In genomic region chr12:121804417-121805111, GRCh38 we compare ENCODE assay signal across 8 cellular contexts. TPM values are rescaled to one million over a fixed set of nuclear protein-coding genes. Genes with fewer than 3 reads are reported as not detected.
A peak's percentile ranks its signal among the peaks of the same experiment; 100 is the strongest.
DNase-seq lines count a peak whose midpoint lies in the region; ATAC-seq and TF ChIP-seq lines count a peak whose summit lies in the region.

No MANE protein-coding gene starts in this region.

- H3K27me3 ChIP-seq in AG04450 (ENCODE audit: control insufficient read depth, insufficient read depth, low read length) (no peaks in the 10 kb centered on the region), GM23338 (ENCODE audit: insufficient read depth) (no peaks in the 10 kb centered on the region), right lobe of liver (no peaks in the 10 kb centered on the region)

- H3K27ac ChIP-seq in AG04450 (ENCODE audit: low read depth, low read length) (peak overlapping the region; percentile 61), GM23338 (ENCODE audit: low read depth) (no peak overlapping the region), caudate nucleus (ENCODE audit: low read depth, low read length) (peak overlapping the region; percentile 67), right lobe of liver (peak overlapping the region; percentile 73 to 100 (median 100))

- H3K4me3 ChIP-seq in AG04450 (ENCODE audit: low read depth, low read length), result peak overlapping the region; percentile 73
- peak overlapping the region; percentile 86 for H3K4me3 ChIP-seq in GM23338
- H3K4me3 ChIP-seq in right lobe of liver, result peak overlapping the region; percentile 54 to 67 (median 65)

- peak; percentile 34 for TF ChIP-seq POLR2A in right lobe of liver (IDR thresholded peaks at IDR 0.05)

- intact Hi-C loops in right lobe of liver (cut with DNase I), result loop anchor here in 1 of 2 donors (10.0 kb wide), 1 partner anchor 80 kb away; the partner anchor contains the start of gene PSMD9

- H4K20me1 ChIP-seq in GM23338 (replicated peaks; ENCODE audit: insufficient read depth), result no peaks in the 10 kb centered on the region; the same call in 1 of the 2 replicates

- peak overlapping the region; percentile 89 for H3K4me3 Mint-ChIP-seq in GM23338
- H3K4me3 Mint-ChIP-seq in T-helper 2 cell treated with Interferon-gamma antibody and Interleukin-4, amounts not matched to agents 5 μg/mL and 100 μg/mL, for 36 hours, result peak overlapping the region; percentile 98

- peak overlapping the region; percentile 98 for H3K4me2 ChIP-seq in GM23338

- no peak for TF ChIP-seq CTCF in AG04450 (IDR thresholded peaks at IDR 0.05; ENCODE audit: low read depth, low read length)
- no peak for TF ChIP-seq CTCF in GM23338 (conservative IDR thresholded peaks at IDR 0.05; ENCODE audit: low read depth in 2 of 2)
- TF ChIP-seq CTCF in right lobe of liver (IDR thresholded peaks at IDR 0.05), result peak in 1 of 4 donors; percentile 8

- no peak overlapping the region for H2AFZ ChIP-seq in GM23338

- H3K36me3 Mint-ChIP-seq in GM23338 (ENCODE audit: low read depth), result peaks cover 49% of the 10 kb centered on the region
- H3K36me3 Mint-ChIP-seq in T-helper 2 cell treated with Interferon-gamma antibody and Interleukin-4, amounts not matched to agents 5 μg/mL and 100 μg/mL, for 36 hours (ENCODE audit: low read depth), result peaks cover 40% of the 10 kb centered on the region

- CTCF ChIA-PET in AG04450 (lab: Charles Lee), result interaction anchor here (1.2 to 5.9 kb wide), 2 partner anchors 9 to 118 kb away, joined by 5 to 67 read pairs; partner anchors contain the start of gene RHOF

- H3K4me1 ChIP-seq in GM23338 (ENCODE audit: insufficient read depth) (peaks cover 18% of the 10 kb centered on the region), right lobe of liver (peaks cover 0 to 19% (median 5%) of the 10 kb centered on the region in 4 donors)

- H3K9me3 Mint-ChIP-seq in GM23338, result peaks cover 5% of the 10 kb centered on the region; the same call in 1 of the 3 replicates
- no peaks in the 10 kb centered on the region for H3K9me3 Mint-ChIP-seq in T-helper 2 cell treated with Interferon-gamma antibody and Interleukin-4, amounts not matched to agents 5 μg/mL and 100 μg/mL, for 36 hours

- H3K9me3 ChIP-seq in AG04450 (ENCODE audit: control insufficient read depth, insufficient read depth, low read length), result no peaks in the 10 kb centered on the region; the same call in 1 of the 2 replicates
- no peaks in the 10 kb centered on the region for H3K9me3 ChIP-seq in right lobe of liver

- H3K79me2 ChIP-seq in GM23338 (replicated peaks; ENCODE audit: insufficient read depth), result peaks cover 61% of the 10 kb centered on the region

- ATAC-seq in GM23338 (no peak), right lobe of liver (peak in 1 of 4 donors; percentile 2)
- ATAC-seq in stimulated activated naive CD8-positive, alpha-beta T cell treated with anti-CD3 and anti-CD28 coated beads, Interleukin-15, Interleukin-2, amounts not matched to agents 100 U/mL and 50 U/mL, for 24 hours, result no peak

- peaks cover 32% of the 10 kb centered on the region for H3K4me1 Mint-ChIP-seq in GM23338
- H3K4me1 Mint-ChIP-seq in T-helper 2 cell treated with Interferon-gamma antibody and Interleukin-4, amounts not matched to agents 5 μg/mL and 100 μg/mL, for 36 hours (ENCODE audit: low read depth), result peaks cover 19% of the 10 kb centered on the region

- peaks cover 27% of the 10 kb centered on the region for H3K27me3 Mint-ChIP-seq in GM23338 (ENCODE audit: insufficient read depth, low read depth, poor library complexity)
- H3K27me3 Mint-ChIP-seq in T-helper 2 cell treated with Interferon-gamma antibody and Interleukin-4, amounts not matched to agents 5 μg/mL and 100 μg/mL, for 36 hours (ENCODE audit: low read depth), result no peaks in the 10 kb centered on the region

- no peak for DNase-seq in AG04450 (ENCODE audit: low read depth, low spot score)
- no peak for DNase-seq in GM23338 (ENCODE audit: low spot score)
- no peak for DNase-seq in T-helper 2 cell treated with Interferon-gamma antibody and Interleukin-4, amounts not matched to agents 5 μg/mL and 100 μg/mL, for 36 hours (ENCODE audit: low spot score)
- peak in 13 of 61 donors; percentile 4 to 69 (median 22) for DNase-seq in caudate nucleus (lab: John Stamatoyannopoulos, UW)
- peak; percentile 56 to 73 (median 72) for DNase-seq in right lobe of liver
- peak; percentile 61 for DNase-seq in stimulated activated naive CD8-positive, alpha-beta T cell treated with anti-CD3 and anti-CD28 coated beads, Interleukin-15, Interleukin-2, amounts not matched to agents 100 U/mL and 50 U/mL, for 24 hours
- DNase-seq in NCI-H1436 (lab: John Stamatoyannopoulos, UW), result no peak
- DNase-seq in hepatic stellate cell (ENCODE audit: low spot score), result no peak

- H3F3A ChIP-seq in GM23338 (replicated peaks; ENCODE audit: low read depth), result no peaks in the 10 kb centered on the region

- POLR2A ChIA-PET in AG04450 (lab: Yijun Ruan, JAX), result no interaction called here

- H3K9me2 ChIP-seq in GM23338 (ENCODE audit: insufficient read depth), result no peaks in the 10 kb centered on the region

- 0% methylated on average over 7 of the region's 63 CpGs for WGBS in right lobe of liver (ENCODE audit: insufficient coverage, low coverage, low lambda C conversion rate, missing lambda C conversion rate)

- H3K27ac Mint-ChIP-seq in GM23338, result no peak overlapping the region
- H3K27ac Mint-ChIP-seq in T-helper 2 cell treated with Interferon-gamma antibody and Interleukin-4, amounts not matched to agents 5 μg/mL and 100 μg/mL, for 36 hours, result peak overlapping the region; percentile 97

- H3K36me3 ChIP-seq in GM23338 (ENCODE audit: insufficient read depth) (no peaks in the 10 kb centered on the region), right lobe of liver (peaks cover 0 to 15% (median 9%) of the 10 kb centered on the region in 4 donors)

TF ChIP-seq in GM23338, 12 proteins besides CTCF, POLR2A, EP300 and RAD21 (continues in another document):
- TF ChIP-seq EZH2 (IDR thresholded peaks at IDR 0.05; ENCODE audit: low read depth, unreplicated experiment) (no peak), ETS1 (IDR thresholded peaks at IDR 0.05) (no peak)

RNA-seq across cellular contexts. Expression of gene SETD1B, which starts 0.8 kb away (rescaled TPM):
- polyA plus RNA-seq in AG04450 (2011; rRNA removed) (1.1 and 1.6 TPM in 2 replicates), GM23338 (2016; fragmentation: Nextera tagmentation; extraction: Ambion mirVana) (3.1 and 3.4 TPM in 2 replicates)
- 3.4 and 3.5 TPM in 2 replicates for polyA minus RNA-seq in AG04450 (2011; rRNA and poly(A)+ RNA removed)
- total RNA-seq in GM23338 (2014; rRNA removed; shearing (Covaris generic)), result 8.7 and 8.9 TPM in 2 replicates
- 10 to 100 TPM in 3 of 6 experiments, 1 to 10 TPM in 3; 3.7 to 20.0 (median 9.3) TPM for total RNA-seq in right lobe of liver

RNA-seq across cellular contexts. Expression of gene RHOF, which starts 11.1 kb away (rescaled TPM):
- 5.3 TPM in 2 replicates for polyA plus RNA-seq in AG04450 (2011; rRNA removed)
- 10.3 and 14.6 TPM in 2 replicates for polyA minus RNA-seq in AG04450 (2011; rRNA and poly(A)+ RNA removed)
- total RNA-seq in GM23338 (2014; rRNA removed; shearing (Covaris generic)), result 31.9 and 53.4 TPM in 2 replicates
- polyA plus RNA-seq in GM23338 (2016; fragmentation: Nextera tagmentation; extraction: Ambion mirVana), result 8.7 and 10.5 TPM in 2 replicates
- 10 to 100 TPM in 2 of 6 experiments, 1 to 10 TPM in 4; 3.7 to 16.2 (median 5.0) TPM for total RNA-seq in right lobe of liver

RNA-seq across cellular contexts. Expression of gene HPD, which starts 54.1 kb away (rescaled TPM):
- polyA plus RNA-seq in AG04450 (2011; rRNA removed) (0.05 TPM in 1 of 2 replicates, not detected in the other), GM23338 (2016; fragmentation: Nextera tagmentation; extraction: Ambion mirVana) (0.21 TPM in 1 of 2 replicates, not detected in the other)
- polyA minus RNA-seq in AG04450 (2011; rRNA and poly(A)+ RNA removed), result not detected in 2 replicates
- total RNA-seq in GM23338 (2014; rRNA removed; shearing (Covaris generic)), result not detected in 2 replicates
- total RNA-seq in right lobe of liver, result 1,000 to 10,000 TPM in 4 of 6 experiments, 100 to 1,000 TPM in 2; 649 to 1,803 (median 1,080) TPM

Comparison
In these comparisons a context has a peak if more than half of its experiments do, and no peak if none do; other contexts are left out.
1. DNase-seq: peak in right lobe of liver (3 of 3) and stimulated activated naive CD8-positive, alpha-beta T cell treated with anti-CD3 and anti-CD28 coated beads, Interleukin-15, Interleukin-2, amounts not matched to agents 100 U/mL and 50 U/mL, for 24 hours (single experiment); none in AG04450 (single experiment), GM23338 (single experiment), T-helper 2 cell treated with Interferon-gamma antibody and Interleukin-4, amounts not matched to agents 5 μg/mL and 100 μg/mL, for 36 hours (single experiment), NCI-H1436 (single experiment) and hepatic stellate cell (single experiment).
2. RNA of gene HPD, which starts 54.1 kb away (total RNA-seq): 649 to 1,803 TPM in right lobe of liver; not detected in GM23338; every median in the first group is over 100 times any median in the second.
3. Peak in every context shown above with its lines, with median percentiles within 50 percentile points of each other: H3K4me3 ChIP-seq.